9 cellular contexts compared by ENCODE assay signal in the genomic region with DNA sequence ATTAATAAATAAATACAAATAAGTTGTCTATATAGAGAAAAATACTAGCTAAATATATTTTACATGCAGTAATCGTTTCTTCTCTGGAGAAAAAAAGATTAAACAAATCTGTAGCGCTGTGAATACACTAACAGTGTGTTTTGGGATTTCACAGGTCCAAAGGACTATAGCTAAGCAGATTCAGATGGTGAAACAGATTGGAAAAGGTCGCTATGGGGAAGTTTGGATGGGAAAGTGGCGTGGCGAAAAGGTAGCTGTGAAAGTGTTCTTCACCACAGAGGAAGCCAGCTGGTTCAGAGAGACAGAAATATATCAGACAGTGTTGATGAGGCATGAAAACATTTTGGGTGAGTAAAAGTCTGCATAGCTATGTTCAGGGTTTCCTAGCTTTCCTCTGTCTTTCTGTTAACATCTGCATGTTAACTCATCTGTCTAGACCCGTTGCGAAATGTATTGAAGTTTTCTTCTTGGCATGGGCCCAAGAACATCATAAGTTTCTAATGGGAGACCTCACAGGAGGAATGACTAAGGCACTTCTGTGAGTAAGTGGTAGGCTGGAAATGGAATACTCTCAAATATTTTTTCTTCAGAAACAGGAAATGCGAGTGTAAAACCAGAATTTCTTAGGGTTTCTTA.
DNase-seq lines count a peak whose midpoint lies in the region; ATAC-seq and TF ChIP-seq lines count a peak whose summit lies in the region.
"Had no signal": no experiment of that assay in that cellular context is flagged by ENCODE, and none has a peak within 500 bp of the region (broad histone marks: within the 10 kb centered on the region; RNA-seq: fewer than 3 reads in every experiment).

No MANE protein-coding gene starts in this region.

- H3K4me1 ChIP-seq in GM23248 (ENCODE audit: insufficient read depth) (peaks cover 16% of the 10 kb centered on the region), Panc1 (ENCODE audit: control insufficient read depth, insufficient read depth, low read length) (no peaks in the 10 kb centered on the region)

- TF ChIP-seq CTCF in Panc1 (IDR thresholded peaks at IDR 0.05) (no peak), fibroblast of pulmonary artery (IDR thresholded peaks at IDR 0.05; ENCODE audit: low read length, missing control alignments) (no peak)

- H3K4me2 ChIP-seq in GM23248 (ENCODE audit: unreplicated experiment) = peak overlapping the region; percentile 80

- ATAC-seq in Panc1 (no peak), sciatic nerve (peak; percentile 97), GM21360 (IDR thresholded peaks at IDR 0.05; ENCODE audit: unreplicated experiment) (no peak)
- ATAC-seq: T-cell had no signal

- BruUV-seq in Panc1 (replicated peaks; lab: Mats Ljungman, UMichigan) = no TSS peak

- POLR2A ChIA-PET in Panc1 (lab: Charles Lee) = no interaction called here

- H3K36me3 ChIP-seq in GM23248 (ENCODE audit: low read depth) (no peaks in the 10 kb centered on the region), Panc1 (ENCODE audit: control insufficient read depth, insufficient read depth, low read length) (no peaks in the 10 kb centered on the region)

- H3K9ac ChIP-seq in GM23248 = 0 out of 2 replicates have a peak overlapping the region, but pooled peaks have one; percentile 30

- intact Hi-C loops in Panc1 (cut with micrococcal nuclease; ENCODE audit: unreplicated experiment) (loop anchor here (10.0 kb wide), 1 partner anchor 505 kb away; no protein-coding TSS in a partner anchor), sciatic nerve (cut with DNase I) (no loop called here)

- peak overlapping the region; percentile 54 for H3K4me3 ChIP-seq in GM23248
- H3K4me3 ChIP-seq in Panc1 (ENCODE audit: low read depth in 2 of 2, low read length in 2 of 2) = no peak overlapping the region
- H3K4me3 ChIP-seq in fibroblast of pulmonary artery (replicated peaks; ENCODE audit: low read depth, low read length) = peak overlapping the region; percentile 29

- no peak overlapping the region for H2AFZ ChIP-seq in GM23248

- H3K27me3 ChIP-seq in GM23248 (replicated peaks; ENCODE audit: insufficient read depth) (no peaks in the 10 kb centered on the region), Panc1 (ENCODE audit: control insufficient read depth, insufficient read depth, low read length) (no peaks in the 10 kb centered on the region)

- H3K9me2 ChIP-seq in GM23248 (ENCODE audit: insufficient read depth) = no peaks in the 10 kb centered on the region

- H3K9me3 ChIP-seq in GM23248 (ENCODE audit: low read depth) (no peaks in the 10 kb centered on the region), Panc1 (ENCODE audit: control insufficient read depth, insufficient read depth, low read depth, low read length) (no peaks in the 10 kb centered on the region)

- DNase-seq in GM23248 (peak; percentile 99), Panc1 (ENCODE audit: low read depth, low spot score) (peak; percentile 30), fibroblast of pulmonary artery (ENCODE audit: low read depth) (peak; percentile 100), sciatic nerve (ENCODE audit: low spot score) (no peak), NCI-H1694 (lab: John Stamatoyannopoulos, UW) (no peak), 8988T (no peak), NCI-H526 (lab: John Stamatoyannopoulos, UW) (no peak)
- DNase-seq: T-cell had no signal

- 1% methylated on average over 8 of the region's 8 CpGs for WGBS in GM23248 (ENCODE audit: low coverage in 1 of 2, low lambda C conversion rate in 2 of 2, missing lambda C conversion rate in 2 of 2), 2 experiments

- H3K79me2 ChIP-seq in GM23248 (ENCODE audit: insufficient read depth) = no peaks in the 10 kb centered on the region

- peaks cover 21% of the 10 kb centered on the region for H3F3A ChIP-seq in GM23248 (ENCODE audit: insufficient read depth)

- in situ Hi-C loops in GM23248 (cut with MboI) (no loop called here), Panc1 (cut with HindIII; ENCODE audit: low pct_unique_long_range_greater_than_20kb, low sequenced_read_pairs) (no loop called here)

- no peaks in the 10 kb centered on the region for H4K20me1 ChIP-seq in GM23248 (ENCODE audit: insufficient read depth)

- H3K27ac ChIP-seq in GM23248 (peak overlapping the region; percentile 64), Panc1 (ENCODE audit: low read length) (no peak overlapping the region)

- CTCF ChIA-PET in Panc1 (lab: Charles Lee) = no interaction called here

Comparison
In these comparisons a context has a peak if more than half of its experiments do, and no peak if none do; other contexts are left out.
1. DNase-seq: peak in GM23248 (single experiment), Panc1 (single experiment) and fibroblast of pulmonary artery (single experiment); none in sciatic nerve (single experiment), NCI-H1694 (single experiment), 8988T (single experiment) and NCI-H526 (0 of 2).
2. H3K4me3 ChIP-seq: peak in GM23248 (single experiment) and fibroblast of pulmonary artery (single experiment); none in Panc1 (0 of 2).